13 cellular contexts compared by ENCODE assay signal in the genomic region with DNA sequence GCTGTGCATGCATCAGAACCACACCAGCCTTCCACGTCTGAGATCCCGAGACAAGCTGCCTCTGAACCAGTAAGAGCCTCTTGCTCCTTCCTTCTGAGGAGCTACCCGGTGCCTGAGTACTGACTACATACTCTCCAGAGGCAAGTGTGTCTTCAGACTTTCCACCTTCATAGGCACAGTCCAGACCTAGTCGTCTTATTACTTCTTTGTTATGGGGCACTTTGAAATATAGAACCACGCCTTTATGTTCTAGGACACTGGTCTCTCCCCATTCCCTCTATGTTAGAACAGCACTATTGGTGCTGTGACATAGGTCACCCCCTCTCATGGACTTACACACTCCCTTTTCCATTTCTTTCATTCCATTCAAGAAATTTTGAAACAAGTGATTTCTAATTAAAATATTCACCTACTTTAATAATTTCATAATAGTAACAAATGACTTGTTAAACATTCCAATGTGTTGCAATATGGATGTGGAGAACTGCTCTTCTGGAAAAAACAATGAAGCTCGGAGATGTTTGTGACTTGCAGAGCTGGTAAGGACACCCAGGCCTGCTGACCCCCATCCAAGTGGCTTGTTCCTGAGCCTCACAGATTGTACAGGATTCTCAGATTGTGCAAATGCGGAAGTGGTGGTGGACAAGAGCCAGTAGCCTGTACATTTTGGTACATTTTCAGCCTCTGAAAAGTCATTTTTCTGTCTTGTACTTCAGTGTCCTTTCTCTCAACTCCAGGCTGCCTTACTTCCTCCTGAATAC.
DNase-seq lines count a peak whose midpoint lies in the region; ATAC-seq, FAIRE-seq and TF ChIP-seq lines count a peak whose summit lies in the region.
"Had no signal": no experiment of that assay in that cellular context is flagged by ENCODE, and none has a peak within 500 bp of the region (broad histone marks: within the 10 kb centered on the region; RNA-seq: fewer than 3 reads in every experiment).

No MANE protein-coding gene starts in this region.

- POLR2A ChIA-PET in endothelial cell of umbilical vein (lab: Charles Lee) = no interaction called here

- no peak overlapping the region for H3K4me2 ChIP-seq in endothelial cell of umbilical vein (ENCODE audit: insufficient read depth, low read length)

- CTCF ChIA-PET in endothelial cell of umbilical vein (lab: Charles Lee) = no interaction called here

- H3K4me1 ChIP-seq in right atrium auricular region (no peaks in the 10 kb centered on the region), heart left ventricle (peaks cover 0 to 19% (median 0%) of the 10 kb centered on the region in 12 donors), endothelial cell of umbilical vein (ENCODE audit: control insufficient read depth, extremely low read depth, insufficient read depth, low read length) (peaks cover 21% of the 10 kb centered on the region), mucosa of descending colon (ENCODE audit: low read depth) (peaks cover 18% of the 10 kb centered on the region), vagina (peaks cover 28% of the 10 kb centered on the region)

- no peaks in the 10 kb centered on the region for H4K20me1 ChIP-seq in endothelial cell of umbilical vein (replicated peaks; ENCODE audit: control insufficient read depth, extremely low read depth, insufficient read depth, low read length)

- TF ChIP-seq CTCF in right atrium auricular region (IDR thresholded peaks at IDR 0.05) (no peak), heart left ventricle (IDR thresholded peaks at IDR 0.05) (no peak), endothelial cell of umbilical vein (IDR thresholded peaks at IDR 0.05; ENCODE audit: extremely low read depth in 1 of 2, insufficient read depth in 1 of 2, low read depth in 1 of 2, low read length in 2 of 2) (no peak), mucosa of descending colon (IDR thresholded peaks at IDR 0.05) (no peak), vagina (IDR thresholded peaks at IDR 0.05) (no peak)

- no TSS peak for BruUV-seq in endothelial cell of umbilical vein (replicated peaks; lab: Mats Ljungman, UMichigan)

- no peaks in the 10 kb centered on the region for H3K27me3 ChIP-seq in right atrium auricular region
- no peaks in the 10 kb centered on the region for H3K27me3 ChIP-seq in heart left ventricle
- H3K27me3 ChIP-seq in endothelial cell of umbilical vein (ENCODE audit: control insufficient read depth in 2 of 2, insufficient read depth in 2 of 2, low read length in 2 of 2) = no peaks in the 10 kb centered on the region
- no peaks in the 10 kb centered on the region for H3K27me3 ChIP-seq in vagina

- TF ChIP-seq POLR2A in heart left ventricle (IDR thresholded peaks at IDR 0.05) (no peak), endothelial cell of umbilical vein (IDR thresholded peaks at IDR 0.05; ENCODE audit: low read depth, low read length) (no peak), vagina (IDR thresholded peaks at IDR 0.05) (no peak)

- 84 to 93% (median 88%) methylated on average over 7 of the region's 7 CpGs for WGBS in heart left ventricle, 4 donors

- H3K27ac ChIP-seq in right atrium auricular region = no peak overlapping the region
- H3K27ac ChIP-seq in heart left ventricle = no peak overlapping the region
- H3K27ac ChIP-seq in endothelial cell of umbilical vein (ENCODE audit: insufficient read depth, low read depth, low read length) = no peak overlapping the region
- peak overlapping the region; percentile 78 for H3K27ac ChIP-seq in vagina

- H3K79me2 ChIP-seq in endothelial cell of umbilical vein (ENCODE audit: control insufficient read depth, insufficient read depth, low read length) = no peaks in the 10 kb centered on the region

- no peaks in the 10 kb centered on the region for H3K9me1 ChIP-seq in endothelial cell of umbilical vein (replicated peaks; ENCODE audit: control insufficient read depth, extremely low read depth, insufficient read depth, low read length)

- intact Hi-C loops in heart left ventricle (cut with DNase I) = no loop called here
- intact Hi-C loops in endothelial cell of umbilical vein (cut with micrococcal nuclease) = no loop called here
- intact Hi-C loops in mucosa of descending colon (cut with DNase I, micrococcal nuclease) = no loop called here
- intact Hi-C loops in vagina (cut with DNase I) = no loop called here

- peak overlapping the region; percentile 34 for H2AFZ ChIP-seq in endothelial cell of umbilical vein (ENCODE audit: low read depth, low read length)

- no peaks in the 10 kb centered on the region for H3K9me3 ChIP-seq in right atrium auricular region
- no peaks in the 10 kb centered on the region for H3K9me3 ChIP-seq in heart left ventricle
- no peaks in the 10 kb centered on the region for H3K9me3 ChIP-seq in endothelial cell of umbilical vein (replicated peaks; ENCODE audit: control insufficient read depth, insufficient read depth, low read length)
- H3K9me3 ChIP-seq in mucosa of descending colon = no peaks in the 10 kb centered on the region
- no peaks in the 10 kb centered on the region for H3K9me3 ChIP-seq in vagina

- H3K9ac ChIP-seq in endothelial cell of umbilical vein (replicated peaks; ENCODE audit: extremely low read depth, insufficient read depth, low read length) = no peak overlapping the region

- H3K36me3 ChIP-seq in right atrium auricular region (no peaks in the 10 kb centered on the region), heart left ventricle (no peaks in the 10 kb centered on the region), endothelial cell of umbilical vein (ENCODE audit: control insufficient read depth in 2 of 2, extremely low read depth in 1 of 2, insufficient read depth in 2 of 2, low read length in 2 of 2) (no peaks in the 10 kb centered on the region), mucosa of descending colon (ENCODE audit: low read depth) (no peaks in the 10 kb centered on the region), vagina (no peaks in the 10 kb centered on the region)

- H3K4me3 ChIP-seq in right atrium auricular region (no peak overlapping the region), heart left ventricle (no peak overlapping the region), endothelial cell of umbilical vein (replicated peaks in 1 of 3; ENCODE audit: insufficient read depth in 1 of 3, low read depth in 1 of 3, low read length in 3 of 3) (no peak overlapping the region), mucosa of descending colon (no peak overlapping the region), vagina (no peak overlapping the region)

- FAIRE-seq in endothelial cell of umbilical vein (lab: Jason Lieb, UNC) = no peak
- FAIRE-seq: islet of Langerhans had no signal

- ATAC-seq in heart left ventricle = no peak
- peak; percentile 52 for ATAC-seq in mucosa of descending colon
- no peak for ATAC-seq in HG02678 (IDR thresholded peaks at IDR 0.05; ENCODE audit: unreplicated experiment)
- ATAC-seq in HG02588 (IDR thresholded peaks at IDR 0.05; ENCODE audit: unreplicated experiment) = no peak
- no peak for ATAC-seq in HG02610 (IDR thresholded peaks at IDR 0.05; ENCODE audit: unreplicated experiment)
- ATAC-seq: activated CD8-positive, alpha-beta T cell treated with anti-CD3 and anti-CD28 coated beads for 36 hours; naive thymus-derived CD4-positive, alpha-beta T cell had no signal

- dilution Hi-C loops in endothelial cell of umbilical vein (cut with MboI; ENCODE audit: extremely low pct_ligation_motif_present, low sequenced_read_pairs) = no loop called here

- DNase-seq in right atrium auricular region (ENCODE audit: low spot score) (peak; percentile 67), heart left ventricle (no peak), endothelial cell of umbilical vein (ENCODE audit: low read depth, low spot score) (no peak), mucosa of descending colon (peak in 1 of 3 donors; percentile 27), vagina (ENCODE audit: extremely low spot score in 2 of 2) (no peak)
- DNase-seq: activated CD8-positive, alpha-beta T cell treated with anti-CD3 and anti-CD28 coated beads for 36 hours; activated effector memory CD4-positive, alpha-beta T cell treated with Interleukin-2 at 50 U/mL for 16 hours; H7; naive thymus-derived CD4-positive, alpha-beta T cell had no signal

TF ChIP-seq in endothelial cell of umbilical vein, 7 proteins besides CTCF, POLR2A, EP300 and RAD21:
- TF ChIP-seq GATA2 (IDR thresholded peaks at IDR 0.05; ENCODE audit: insufficient read depth, insufficient read length, low read depth, low read length) (no peak), JUN (IDR thresholded peaks at IDR 0.05; ENCODE audit: borderline replicate concordance, insufficient read depth, insufficient read length, low read depth) (no peak), POLR2AphosphoS5 (IDR thresholded peaks at IDR 0.05; ENCODE audit: insufficient read depth, low read depth, low read length) (no peak), MYC (IDR thresholded peaks at IDR 0.05; ENCODE audit: low read depth, low read length) (no peak), FOS (IDR thresholded peaks at IDR 0.05; ENCODE audit: borderline replicate concordance, insufficient read depth, low read length) (no peak), EZH2 (IDR thresholded peaks at IDR 0.05; ENCODE audit: borderline replicate concordance, low read depth, low read length, severe bottlenecking) (no peak)
- TF ChIP-seq, protein P1, sequence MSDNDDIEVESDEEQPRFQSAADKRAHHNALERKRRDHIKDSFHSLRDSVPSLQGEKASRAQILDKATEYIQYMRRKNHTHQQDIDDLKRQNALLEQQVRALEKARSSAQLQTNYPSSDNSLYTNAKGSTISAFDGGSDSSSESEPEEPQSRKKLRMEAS (IDR thresholded peaks at IDR 0.05; ENCODE audit: insufficient read depth, insufficient read length) = no peak
